In the genomic region with DNA sequence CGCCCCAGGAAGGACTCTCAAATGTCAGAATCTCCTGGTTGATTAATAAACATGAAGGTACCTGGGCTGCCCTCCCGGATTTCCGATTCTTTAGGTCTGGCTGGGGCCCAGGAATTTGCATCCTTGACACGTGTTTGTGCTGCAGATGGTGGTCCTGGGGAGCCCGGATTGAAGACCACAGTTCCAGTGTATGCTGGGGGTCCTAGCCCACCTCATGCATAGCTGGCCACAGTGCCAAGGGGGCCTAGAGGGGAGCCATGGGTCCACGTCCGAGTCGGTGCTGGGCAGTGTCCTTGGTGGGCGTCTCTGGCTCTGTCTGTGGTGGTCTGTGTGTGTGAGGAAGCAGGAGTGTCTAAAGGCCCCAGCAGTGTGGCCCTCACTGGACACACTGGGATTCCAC, we compare ENCODE assay signal across 1 cellular context.
TF ChIP-seq lines count a peak whose summit lies in the region.

No MANE protein-coding gene starts in this region.

TF ChIP-seq in WTC11, 78 proteins besides CTCF, POLR2A, EP300 and RAD21 (continued from another document):
- TF ChIP-seq, protein P1, sequence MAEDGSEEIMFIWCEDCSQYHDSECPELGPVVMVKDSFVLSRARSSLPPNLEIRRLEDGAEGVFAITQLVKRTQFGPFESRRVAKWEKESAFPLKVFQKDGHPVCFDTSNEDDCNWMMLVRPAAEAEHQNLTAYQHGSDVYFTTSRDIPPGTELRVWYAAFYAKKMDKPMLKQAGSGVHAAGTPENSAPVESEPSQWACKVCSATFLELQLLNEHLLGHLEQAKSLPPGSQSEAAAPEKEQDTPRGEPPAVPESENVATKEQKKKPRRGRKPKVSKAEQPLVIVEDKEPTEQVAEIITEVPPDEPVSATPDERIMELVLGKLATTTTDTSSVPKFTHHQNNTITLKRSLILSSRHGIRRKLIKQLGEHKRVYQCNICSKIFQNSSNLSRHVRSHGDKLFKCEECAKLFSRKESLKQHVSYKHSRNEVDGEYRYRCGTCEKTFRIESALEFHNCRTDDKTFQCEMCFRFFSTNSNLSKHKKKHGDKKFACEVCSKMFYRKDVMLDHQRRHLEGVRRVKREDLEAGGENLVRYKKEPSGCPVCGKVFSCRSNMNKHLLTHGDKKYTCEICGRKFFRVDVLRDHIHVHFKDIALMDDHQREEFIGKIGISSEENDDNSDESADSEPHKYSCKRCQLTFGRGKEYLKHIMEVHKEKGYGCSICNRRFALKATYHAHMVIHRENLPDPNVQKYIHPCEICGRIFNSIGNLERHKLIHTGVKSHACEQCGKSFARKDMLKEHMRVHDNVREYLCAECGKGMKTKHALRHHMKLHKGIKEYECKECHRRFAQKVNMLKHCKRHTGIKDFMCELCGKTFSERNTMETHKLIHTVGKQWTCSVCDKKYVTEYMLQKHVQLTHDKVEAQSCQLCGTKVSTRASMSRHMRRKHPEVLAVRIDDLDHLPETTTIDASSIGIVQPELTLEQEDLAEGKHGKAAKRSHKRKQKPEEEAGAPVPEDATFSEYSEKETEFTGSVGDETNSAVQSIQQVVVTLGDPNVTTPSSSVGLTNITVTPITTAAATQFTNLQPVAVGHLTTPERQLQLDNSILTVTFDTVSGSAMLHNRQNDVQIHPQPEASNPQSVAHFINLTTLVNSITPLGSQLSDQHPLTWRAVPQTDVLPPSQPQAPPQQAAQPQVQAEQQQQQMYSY (CRISPR knock-in tag; IDR thresholded peaks at IDR 0.05), result no peak
- TF ChIP-seq ZNF416 (CRISPR knock-in tag; IDR thresholded peaks at IDR 0.05) (no peak), GTF2I (CRISPR knock-in tag; conservative IDR thresholded peaks at IDR 0.05) (no peak), ELF4 (CRISPR knock-in tag; IDR thresholded peaks at IDR 0.05; ENCODE audit: low read depth) (no peak)
- TF ChIP-seq, protein P2, sequence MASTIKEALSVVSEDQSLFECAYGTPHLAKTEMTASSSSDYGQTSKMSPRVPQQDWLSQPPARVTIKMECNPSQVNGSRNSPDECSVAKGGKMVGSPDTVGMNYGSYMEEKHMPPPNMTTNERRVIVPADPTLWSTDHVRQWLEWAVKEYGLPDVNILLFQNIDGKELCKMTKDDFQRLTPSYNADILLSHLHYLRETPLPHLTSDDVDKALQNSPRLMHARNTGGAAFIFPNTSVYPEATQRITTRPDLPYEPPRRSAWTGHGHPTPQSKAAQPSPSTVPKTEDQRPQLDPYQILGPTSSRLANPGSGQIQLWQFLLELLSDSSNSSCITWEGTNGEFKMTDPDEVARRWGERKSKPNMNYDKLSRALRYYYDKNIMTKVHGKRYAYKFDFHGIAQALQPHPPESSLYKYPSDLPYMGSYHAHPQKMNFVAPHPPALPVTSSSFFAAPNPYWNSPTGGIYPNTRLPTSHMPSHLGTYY (CRISPR knock-in tag; IDR thresholded peaks at IDR 0.05), result no peak
